17 cellular contexts compared by ENCODE assay signal in genomic region chr11:41533761-41534160, GRCh38.
DNase-seq lines count a peak whose midpoint lies in the region; ATAC-seq and TF ChIP-seq lines count a peak whose summit lies in the region.
"Had no signal": no experiment of that assay in that cellular context is flagged by ENCODE, and none has a peak within 500 bp of the region (broad histone marks: within the 10 kb centered on the region; RNA-seq: fewer than 3 reads in every experiment).

No MANE protein-coding gene starts in this region.

- no peak overlapping the region for H3K4me3 ChIP-seq in LNCaP clone FGC (ENCODE audit: low read depth, low read length)
- H3K4me3 ChIP-seq: HAP-1 had no signal

- ATAC-seq in GM19467 (IDR thresholded peaks at IDR 0.05; ENCODE audit: unreplicated experiment) (no peak), left colon (no peak), esophagus mucosa (no peak)

- peaks cover 3% of the 10 kb centered on the region for H3K9me3 Mint-ChIP-seq in chondrocyte (ENCODE audit: low read depth)

- no peak overlapping the region for H3K27ac Mint-ChIP-seq in chondrocyte (ENCODE audit: unreplicated experiment)
- H3K27ac Mint-ChIP-seq: CD4-positive, CD25-positive, alpha-beta regulatory T cell; CD8-positive, alpha-beta memory T cell had no signal

- intact Hi-C loops in head of caudate nucleus (cut with DNase I) (no loop called here), left colon (cut with DNase I, micrococcal nuclease) (no loop called here)

- H3K27me3 Mint-ChIP-seq in chondrocyte (ENCODE audit: low read depth): no peaks in the 10 kb centered on the region
- H3K27me3 Mint-ChIP-seq: CD4-positive, CD25-positive, alpha-beta regulatory T cell; CD8-positive, alpha-beta memory T cell had no signal

- no peak for TF ChIP-seq CTCF in LNCaP clone FGC (IDR thresholded peaks at IDR 0.05; ENCODE audit: control insufficient read depth, extremely low read depth, insufficient read depth)
- no peak for TF ChIP-seq CTCF in chondrocyte (IDR thresholded peaks at IDR 0.05)

- no peak overlapping the region for H3K4me3 Mint-ChIP-seq in chondrocyte (ENCODE audit: unreplicated experiment)
- H3K4me3 Mint-ChIP-seq: CD4-positive, CD25-positive, alpha-beta regulatory T cell; CD8-positive, alpha-beta memory T cell had no signal

- H3K4me1 Mint-ChIP-seq in chondrocyte (ENCODE audit: low read depth): no peaks in the 10 kb centered on the region
- H3K4me1 Mint-ChIP-seq: CD4-positive, CD25-positive, alpha-beta regulatory T cell; CD8-positive, alpha-beta memory T cell had no signal

- no peaks in the 10 kb centered on the region for H3K36me3 Mint-ChIP-seq in chondrocyte (ENCODE audit: low read depth)
- H3K36me3 Mint-ChIP-seq: CD4-positive, CD25-positive, alpha-beta regulatory T cell; CD8-positive, alpha-beta memory T cell had no signal

- DNase-seq in LNCaP clone FGC (ENCODE audit: low read depth) (peak; percentile 72), NCI-H69 (lab: John Stamatoyannopoulos, UW) (peak; percentile 51), astrocyte of the hippocampus (ENCODE audit: low read depth, low spot score) (peak; percentile 20), head of caudate nucleus (peak in 32 of 42 donors; percentile 4 to 88 (median 40)), chondrocyte (ENCODE audit: low spot score) (no peak), left colon (no peak)
- DNase-seq: ACHN; BE2C; C1 segment of cervical spinal cord; Caco-2; CD4-positive, CD25-positive, alpha-beta regulatory T cell; CD8-positive, alpha-beta memory T cell; DMS79 treated with DMSO at 0.1 percent for 48 hours; GF-D8 had no signal

Comparison
In these comparisons a context has a peak if more than half of its experiments do, and no peak if none do; other contexts are left out.
1. DNase-seq: peak in LNCaP clone FGC (single experiment), NCI-H69 (single experiment), astrocyte of the hippocampus (single experiment) and head of caudate nucleus (32 of 42); none in chondrocyte (single experiment) and left colon (0 of 2).